ENCODE assay signal across 15 cellular contexts in genomic region chr11:117883063-117883462, GRCh38. TPM values are rescaled to one million over a fixed set of nuclear protein-coding genes. Genes with fewer than 3 reads are reported as not detected.
"Had no signal": no experiment of that assay in that cellular context is flagged by ENCODE, and none has a peak within 500 bp of the region (broad histone marks: within the 10 kb centered on the region; RNA-seq: fewer than 3 reads in every experiment).

No MANE protein-coding gene starts in this region.

- H3K4me3 Mint-ChIP-seq: activated CD4-positive, alpha-beta T cell treated with anti-CD3 and anti-CD28 coated beads, Interleukin-2, amount 10 ng/mL, durations not matched to agents 24 days and 14 days; activated naive CD4-positive, alpha-beta T cell treated with anti-CD3 and anti-CD28 coated beads, Interleukin-2, amount 50 U/mL, for 24 hours; nephron progenitor cell; WTC11 had no signal

- FAIRE-seq: pancreas had no signal

- H3K9me3 Mint-ChIP-seq: activated CD4-positive, alpha-beta T cell treated with anti-CD3 and anti-CD28 coated beads, Interleukin-2, amount 10 ng/mL, durations not matched to agents 24 days and 14 days; activated naive CD4-positive, alpha-beta T cell treated with anti-CD3 and anti-CD28 coated beads, Interleukin-2, amount 50 U/mL, for 24 hours; activated T-helper 2 cell treated with anti-CD3 and anti-CD28 coated beads, Interferon-gamma antibody, Interleukin-2, Interleukin-4, amounts not matched to agents 10 μg/mL and 5 μg/mL and 100 μg/mL, durations not matched to agents 14 hours and 24 hours and 36 hours; nephron progenitor cell; WTC11 had no signal

- H3K27ac Mint-ChIP-seq: activated CD4-positive, alpha-beta T cell treated with anti-CD3 and anti-CD28 coated beads, Interleukin-2, amount 10 ng/mL, durations not matched to agents 24 days and 14 days; activated naive CD4-positive, alpha-beta T cell treated with anti-CD3 and anti-CD28 coated beads, Interleukin-2, amount 50 U/mL, for 24 hours; activated T-helper 2 cell treated with anti-CD3 and anti-CD28 coated beads, Interferon-gamma antibody, Interleukin-2, Interleukin-4, amounts not matched to agents 10 μg/mL and 5 μg/mL and 100 μg/mL, durations not matched to agents 14 hours and 24 hours and 36 hours; nephron progenitor cell; WTC11 had no signal

- H3K9me3 ChIP-seq: body of pancreas, pancreas, SK-N-SH, tibial nerve had no signal

- H3K4me1 Mint-ChIP-seq: activated naive CD4-positive, alpha-beta T cell treated with anti-CD3 and anti-CD28 coated beads, Interleukin-2, amount 50 U/mL, for 24 hours had no signal

- H3K27me3 ChIP-seq: body of pancreas, pancreas had no signal

- H3K36me3 ChIP-seq: pancreas, tibial nerve had no signal

- DNase-seq: activated CD4-positive, alpha-beta T cell treated with anti-CD3 and anti-CD28 coated beads, Interleukin-2, amount 10 ng/mL, durations not matched to agents 24 days and 14 days; activated T-cell treated with anti-CD3 and anti-CD28 coated beads for 4 hours; dermis blood vessel endothelial cell; nephron progenitor cell; pancreas; SK-N-SH had no signal

- ATAC-seq: body of pancreas, WTC11 had no signal

- H3K4me3 ChIP-seq: body of pancreas, lung, pancreas, smooth muscle cell, tibial nerve had no signal

- H3K36me3 Mint-ChIP-seq: WTC11 had no signal

- H3K9ac ChIP-seq: SK-N-SH had no signal

- H3K4me1 ChIP-seq: body of pancreas had no signal

- H3K27ac ChIP-seq: body of pancreas, pancreas, tibial nerve had no signal

RNA-seq across cellular contexts. Expression of gene FXYD6, which starts 6.6 kb away (rescaled TPM):
- total RNA-seq: activated CD4-positive, alpha-beta T cell treated with anti-CD3 and anti-CD28 coated beads, Interleukin-2, amount 10 ng/mL, durations not matched to agents 24 days and 14 days; T-helper 1 cell treated with Interleukin-12 subunit alpha and Interleukin-12 subunit beta and Interleukin-4 antibody, amounts not matched to agents 30 ng/mL and 1 ng/mL, for 36 hours had no signal

RNA-seq across cellular contexts. Expression of gene TMPRSS13, which starts 46.1 kb away (rescaled TPM):
- total RNA-seq: dermis blood vessel endothelial cell, renal cortical epithelial cell had no signal
- polyA plus RNA-seq: SK-N-SH had no signal

RNA-seq across cellular contexts. Expression of gene FXYD2, which starts 58.5 kb away (rescaled TPM):
- total RNA-seq: smooth muscle cell had no signal
- polyA plus RNA-seq: SK-N-SH had no signal
